In genomic region chr1:181334724-181335123, GRCh38 we compare ENCODE assay signal across 22 cellular contexts.
"Had no signal": no experiment of that assay in that cellular context is flagged by ENCODE, and none has a peak within 500 bp of the region (broad histone marks: within the 10 kb centered on the region; RNA-seq: fewer than 3 reads in every experiment).

No MANE protein-coding gene starts in this region.

- H3K4me3 Mint-ChIP-seq: dendritic cell treated with granulocyte-macrophage colony-stimulating factor and Interleukin-4, amounts not matched to agents 40 ng/mL and 50 ng/mL, for 4 days; effector memory CD8-positive, alpha-beta T cell; mesothelial cell of epicardium had no signal

- H3K4me1 ChIP-seq: esophagus muscularis mucosa, foreskin keratinocyte, gastroesophageal sphincter, heart left ventricle, left lung, lower lobe of right lung had no signal

- H3K27ac ChIP-seq: esophagus muscularis mucosa, foreskin keratinocyte, gastroesophageal sphincter, heart left ventricle, hepatocyte, left lung, lower lobe of right lung had no signal

- H3K36me3 ChIP-seq: esophagus muscularis mucosa, gastroesophageal sphincter, heart left ventricle, left lung, lower lobe of right lung had no signal

- DNase-seq: cortex of kidney; effector CD8-positive, alpha-beta T cell; effector memory CD8-positive, alpha-beta T cell; foreskin keratinocyte; heart left ventricle; hypothalamus; left cardiac atrium; left lung; left ventricle myocardium superior; lower lobe of right lung; mesenchymal stem cell; mucosa of descending colon had no signal

- H3K27me3 ChIP-seq: esophagus muscularis mucosa, foreskin keratinocyte, gastroesophageal sphincter, heart left ventricle, hepatocyte, left lung had no signal

- H3K9me3 ChIP-seq: left lung, lower lobe of right lung, mucosa of descending colon had no signal

- H3K4me3 ChIP-seq: esophagus muscularis mucosa, gastroesophageal sphincter, heart left ventricle, hepatocyte, left lung, lower lobe of right lung, mucosa of descending colon had no signal

- H3K27ac Mint-ChIP-seq: dendritic cell treated with granulocyte-macrophage colony-stimulating factor and Interleukin-4, amounts not matched to agents 40 ng/mL and 50 ng/mL, for 4 days; effector memory CD8-positive, alpha-beta T cell; mesothelial cell of epicardium had no signal

- ATAC-seq: effector memory CD8-positive, alpha-beta T cell; foreskin keratinocyte; gastroesophageal sphincter; heart left ventricle; left cardiac atrium; left lung; left ventricle myocardium superior; lower lobe of right lung; mucosa of descending colon had no signal

- H3K27me3 Mint-ChIP-seq: dendritic cell treated with granulocyte-macrophage colony-stimulating factor and Interleukin-4, amounts not matched to agents 40 ng/mL and 50 ng/mL, for 4 days had no signal

- FAIRE-seq: colon, endothelial cell of umbilical vein, frontal cortex, islet of Langerhans, keratinocyte had no signal

- H3K4me2 ChIP-seq: hepatocyte had no signal

- H2AFZ ChIP-seq: hepatocyte had no signal

- H3K36me3 Mint-ChIP-seq: mesothelial cell of epicardium had no signal

- H3K4me1 Mint-ChIP-seq: mesothelial cell of epicardium had no signal
